In the genomic region with DNA sequence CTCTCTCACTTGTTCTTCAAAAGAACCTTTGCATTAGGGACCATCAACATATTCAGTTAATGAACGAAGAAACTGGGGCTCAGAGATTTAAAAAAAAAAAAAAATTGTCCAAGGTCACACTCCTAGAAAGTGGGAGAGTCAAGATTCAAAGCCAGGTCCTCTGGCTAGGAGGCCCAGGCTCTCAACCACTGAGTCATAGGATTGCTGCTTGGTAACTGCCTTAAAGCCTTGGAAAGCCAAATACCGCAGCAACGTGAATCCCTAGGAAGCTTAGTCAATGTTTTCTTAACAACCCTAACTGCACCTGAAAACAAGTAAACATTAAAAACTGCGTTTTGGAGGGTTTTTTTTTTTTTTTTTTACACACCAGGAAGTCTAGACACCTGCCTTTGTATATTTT, we compare ENCODE assay signal across 13 cellular contexts.
A peak's percentile ranks its signal among the peaks of the same experiment; 100 is the strongest.
DNase-seq lines count a peak whose midpoint lies in the region; ATAC-seq and TF ChIP-seq lines count a peak whose summit lies in the region.
"Had no signal": no experiment of that assay in that cellular context is flagged by ENCODE, and none has a peak within 500 bp of the region (broad histone marks: within the 10 kb centered on the region; RNA-seq: fewer than 3 reads in every experiment).

No MANE protein-coding gene starts in this region.

- H3K4me1 ChIP-seq in ACC112 (ENCODE audit: control insufficient read depth, insufficient read depth, low read length, unreplicated experiment), result peaks cover 30% of the 10 kb centered on the region
- H3K4me1 ChIP-seq: heart right ventricle, parathyroid adenoma had no signal

- no peaks in the 10 kb centered on the region for H3K36me3 ChIP-seq in ACC112 (ENCODE audit: insufficient read depth, low read length)
- H3K36me3 ChIP-seq: heart right ventricle had no signal

- peak overlapping the region; percentile 95 for H3K27ac ChIP-seq in ACC112 (ENCODE audit: low read depth, low read length)
- H3K27ac ChIP-seq: heart right ventricle, parathyroid adenoma had no signal

- H3K27me3 ChIP-seq in ACC112 (ENCODE audit: insufficient read depth, low read length), result no peaks in the 10 kb centered on the region

- 0 out of 2 replicates have a peak overlapping the region, but pooled peaks have one; percentile 32 for H3K4me3 ChIP-seq in ACC112 (ENCODE audit: low read depth, low read length)
- H3K4me3 ChIP-seq in astrocyte of the cerebellum (ENCODE audit: low read depth, low read length), result no peak overlapping the region
- H3K4me3 ChIP-seq: heart right ventricle had no signal

- no peak for TF ChIP-seq CTCF in astrocyte of the cerebellum (IDR thresholded peaks at IDR 0.05; ENCODE audit: low read depth, low read length, missing control alignments)

- in situ Hi-C loops in astrocyte of the cerebellum (cut with HindIII; ENCODE audit: low sequenced_read_pairs), result no loop called here

- no peak overlapping the region for H2AFZ ChIP-seq in ACC112 (ENCODE audit: low read length, unreplicated experiment)
- H2AFZ ChIP-seq: parathyroid adenoma had no signal

- no peak for ATAC-seq in GM19351 (IDR thresholded peaks at IDR 0.05; ENCODE audit: unreplicated experiment)
- ATAC-seq: CD8-positive, alpha-beta T cell; heart right ventricle had no signal

- no peaks in the 10 kb centered on the region for H3K79me2 ChIP-seq in ACC112 (ENCODE audit: control insufficient read depth, insufficient read depth, low read length, unreplicated experiment)
- H3K79me2 ChIP-seq: parathyroid adenoma had no signal

- DNase-seq in HK-2 (ENCODE audit: unreplicated experiment) (peak; percentile 52), astrocyte of the cerebellum (ENCODE audit: low read depth) (peak; percentile 95), kidney tubule cell (ENCODE audit: low spot score) (peak; percentile 98), hippocampal formation (lab: John Stamatoyannopoulos, UW) (no peak), SIG-M5 (lab: John Stamatoyannopoulos, UW) (no peak)
- no peak for DNase-seq in activated CD4-positive, alpha-beta T cell treated with anti-CD3 and anti-CD28 coated beads for 1 hour
- DNase-seq: activated CD4-positive, alpha-beta T cell treated with anti-CD3 and anti-CD28 coated beads for 4 hours; amygdala; CD8-positive, alpha-beta T cell; heart right ventricle had no signal

Comparison
In these comparisons a context has a peak if more than half of its experiments do, and no peak if none do; other contexts are left out.
1. DNase-seq: peak in HK-2 (single experiment), astrocyte of the cerebellum (single experiment) and kidney tubule cell (single experiment); none in hippocampal formation (0 of 2), activated CD4-positive, alpha-beta T cell treated with anti-CD3 and anti-CD28 coated beads for 1 hour (single experiment) and SIG-M5 (single experiment).